ENCODE assay signal across 8 cellular contexts in the genomic region with DNA sequence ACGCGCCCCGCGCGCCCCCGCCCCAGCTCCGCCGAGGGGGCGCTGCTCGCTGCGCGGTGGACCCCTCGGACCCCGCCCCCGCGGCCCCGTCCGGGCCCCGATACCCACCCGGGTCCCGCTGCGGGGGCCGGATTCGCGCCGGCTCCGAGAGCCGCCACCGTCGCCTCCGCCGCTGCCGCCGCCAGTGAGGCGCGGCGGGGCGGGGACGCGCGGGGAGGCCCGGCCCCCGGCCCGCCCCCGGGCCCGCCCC. TPM values are rescaled to one million over a fixed set of nuclear protein-coding genes. Genes with fewer than 3 reads are reported as not detected.
DNase-seq lines count a peak whose midpoint lies in the region; ATAC-seq and TF ChIP-seq lines count a peak whose summit lies in the region.

Gene TBC1D16, minus strand, starts transcription at position 186 of the 250 bp plus-strand sequence. CDS start 22,325 bp downstream, outside the sequence.

- ATAC-seq in activated CD8-positive, alpha-beta memory T cell treated with anti-CD3 and anti-CD28 coated beads, Interleukin-2, amount 10 ng/mL, durations not matched to agents 7 days and 5 days: no peak
- no peak for ATAC-seq in activated naive CD8-positive, alpha-beta T cell treated with anti-CD3 and anti-CD28 coated beads, Interleukin-2, amount 50 U/mL, for 24 hours

- peak within 1 kb of the TSS; percentile 82 for H3K4me3 ChIP-seq in iPS-15b (ENCODE audit: low read depth, low read length)
- peak within 1 kb of the TSS; percentile 75 to 92 (median 81) for H3K4me3 ChIP-seq in spleen

- H3K27me3 ChIP-seq in iPS-15b (ENCODE audit: control insufficient read depth, insufficient read depth, low read length) (no peaks in the 10 kb centered on the region), spleen (replicated peaks in 1 of 7) (peaks cover 0 to 24% (median 0%) of the 10 kb centered on the region in 7 donors)

- peak within 1 kb of the TSS; percentile 49 to 92 (median 84) for H3K27ac ChIP-seq in spleen

- H3K27me3 Mint-ChIP-seq in activated CD8-positive, alpha-beta memory T cell treated with anti-CD3 and anti-CD28 coated beads, Interleukin-2, amount 10 ng/mL, durations not matched to agents 7 days and 5 days: peaks cover 35% of the 10 kb centered on the region
- peaks cover 16% of the 10 kb centered on the region for H3K27me3 Mint-ChIP-seq in activated naive CD8-positive, alpha-beta T cell treated with anti-CD3 and anti-CD28 coated beads, Interleukin-2, amount 50 U/mL, for 24 hours

- H3K4me1 Mint-ChIP-seq in activated CD8-positive, alpha-beta memory T cell treated with anti-CD3 and anti-CD28 coated beads, Interleukin-2, amount 10 ng/mL, durations not matched to agents 7 days and 5 days: peaks cover 16% of the 10 kb centered on the region
- peaks cover 14% of the 10 kb centered on the region for H3K4me1 Mint-ChIP-seq in activated naive CD8-positive, alpha-beta T cell treated with anti-CD3 and anti-CD28 coated beads, Interleukin-2, amount 50 U/mL, for 24 hours

- H3K4me1 ChIP-seq in iPS-15b (ENCODE audit: control insufficient read depth, insufficient read depth, low read length) (peaks cover 8% of the 10 kb centered on the region), spleen (peaks cover 0 to 38% (median 20%) of the 10 kb centered on the region in 6 donors)

- no peak for TF ChIP-seq POLR2A in spleen (IDR thresholded peaks at IDR 0.05)

- H3K36me3 ChIP-seq in iPS-15b (ENCODE audit: control insufficient read depth, insufficient read depth, low read length) (peaks cover 8% of the 10 kb centered on the region), spleen (no peaks in the 10 kb centered on the region)

- WGBS in spleen, 5 donors: 0 to 2% (median 1%) methylated on average over 11 to 46 of the region's 46 CpGs; no CpG with 5 or more reads in 1 of the 5 donors

- H3K36me3 Mint-ChIP-seq in activated CD8-positive, alpha-beta memory T cell treated with anti-CD3 and anti-CD28 coated beads, Interleukin-2, amount 10 ng/mL, durations not matched to agents 7 days and 5 days: no peaks in the 10 kb centered on the region
- H3K36me3 Mint-ChIP-seq in activated naive CD8-positive, alpha-beta T cell treated with anti-CD3 and anti-CD28 coated beads, Interleukin-2, amount 50 U/mL, for 24 hours (ENCODE audit: low read depth): no peaks in the 10 kb centered on the region

- TF ChIP-seq CTCF in spleen (IDR thresholded peaks at IDR 0.05 in 8 of 11, conservative IDR thresholded peaks at IDR 0.05 in 3 of 11): no peak

- H3K4me3 Mint-ChIP-seq in activated CD8-positive, alpha-beta memory T cell treated with anti-CD3 and anti-CD28 coated beads, Interleukin-2, amount 10 ng/mL, durations not matched to agents 7 days and 5 days: peak within 1 kb of the TSS; percentile 75
- H3K4me3 Mint-ChIP-seq in activated naive CD8-positive, alpha-beta T cell treated with anti-CD3 and anti-CD28 coated beads, Interleukin-2, amount 50 U/mL, for 24 hours: peak within 1 kb of the TSS; percentile 89

- CTCF ChIA-PET in activated CD8-positive, alpha-beta memory T cell treated with anti-CD3 and anti-CD28 coated beads, Interleukin-2, amount 10 ng/mL, durations not matched to agents 7 days and 5 days (lab: Charles Lee): interaction anchor here (0.9 to 3.5 kb wide), 3 partner anchors 27 to 66 kb away, joined by 3 to 16 read pairs (median 4); partner anchors contain the start of gene GAA

- H3K9me3 Mint-ChIP-seq in activated CD8-positive, alpha-beta memory T cell treated with anti-CD3 and anti-CD28 coated beads, Interleukin-2, amount 10 ng/mL, durations not matched to agents 7 days and 5 days (ENCODE audit: low read depth): no peaks in the 10 kb centered on the region
- H3K9me3 Mint-ChIP-seq in activated naive CD8-positive, alpha-beta T cell treated with anti-CD3 and anti-CD28 coated beads, Interleukin-2, amount 50 U/mL, for 24 hours: no peaks in the 10 kb centered on the region

- intact Hi-C loops in spleen (cut with DNase I; ENCODE audit: low total_unique reads): no loop called here

- H3K9me3 ChIP-seq in iPS-15b (ENCODE audit: control insufficient read depth, insufficient read depth, low read length) (no peaks in the 10 kb centered on the region), spleen (no peaks in the 10 kb centered on the region)

- no peak for DNase-seq in activated CD8-positive, alpha-beta memory T cell treated with anti-CD3 and anti-CD28 coated beads, Interleukin-2, amount 10 ng/mL, durations not matched to agents 7 days and 5 days
- no peak for DNase-seq in activated CD8-positive, alpha-beta memory T cell treated with anti-CD3 and anti-CD28 coated beads, Interleukin-2, amount 50 U/mL, for 4 hours
- no peak for DNase-seq in activated naive CD8-positive, alpha-beta T cell treated with anti-CD3 and anti-CD28 coated beads, Interleukin-2, amount 50 U/mL, for 24 hours
- DNase-seq in spleen (no peak), NCI-H345 treated with DMSO at 0.1 percent for 48 hours (lab: John Stamatoyannopoulos, UW; ENCODE audit: unreplicated experiment) (no peak), NK-92 (lab: John Stamatoyannopoulos, UW; ENCODE audit: unreplicated experiment) (no peak), D341Med (ENCODE audit: low spot score) (no peak)

- peak within 1 kb of the TSS; percentile 37 for H3K9ac ChIP-seq in iPS-15b (ENCODE audit: low read depth, low read length)

- peak within 1 kb of the TSS; percentile 32 for H3K27ac Mint-ChIP-seq in activated CD8-positive, alpha-beta memory T cell treated with anti-CD3 and anti-CD28 coated beads, Interleukin-2, amount 10 ng/mL, durations not matched to agents 7 days and 5 days
- peak within 1 kb of the TSS; percentile 72 for H3K27ac Mint-ChIP-seq in activated naive CD8-positive, alpha-beta T cell treated with anti-CD3 and anti-CD28 coated beads, Interleukin-2, amount 50 U/mL, for 24 hours

RNA-seq across cellular contexts. Expression of gene TBC1D16, which starts in this region (rescaled TPM):
- total RNA-seq in activated CD8-positive, alpha-beta memory T cell treated with anti-CD3 and anti-CD28 coated beads, Interleukin-2, amount 10 ng/mL, durations not matched to agents 7 days and 5 days: 1 to 10 TPM; 1.2 to 2.8 TPM
- total RNA-seq in spleen: 10 to 100 TPM in 6 of 7 donors, 1 to 10 TPM in 1; 5.6 to 33.6 (median 25.5) TPM
- polyA plus RNA-seq in spleen: 1 to 10 TPM; 1.3 to 5.4 (median 3.0) TPM
